10 cellular contexts compared by ENCODE assay signal in the genomic region with DNA sequence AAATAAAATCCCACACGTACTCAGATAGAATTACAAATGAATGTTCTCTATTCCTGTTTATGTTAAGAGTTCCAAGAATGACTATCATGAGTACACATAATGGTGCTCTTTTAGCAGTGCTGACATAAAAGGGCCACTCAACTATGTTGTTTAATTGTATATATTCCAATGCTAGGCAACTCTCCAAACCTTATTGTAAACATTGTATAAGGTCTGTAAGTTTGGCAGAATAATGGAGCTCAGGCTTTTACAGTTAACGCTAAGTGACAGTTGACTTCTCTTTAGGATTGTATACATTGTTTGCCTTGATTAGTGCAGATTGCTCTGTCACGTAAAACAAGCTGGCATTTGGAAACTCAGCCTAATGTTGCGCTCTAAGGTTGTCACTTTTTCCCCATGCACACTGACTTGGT. TPM values are rescaled to one million over a fixed set of nuclear protein-coding genes. Genes with fewer than 3 reads are reported as not detected.
DNase-seq lines count a peak whose midpoint lies in the region; ATAC-seq and TF ChIP-seq lines count a peak whose summit lies in the region.
"Had no signal": no experiment of that assay in that cellular context is flagged by ENCODE, and none has a peak within 500 bp of the region (broad histone marks: within the 10 kb centered on the region; RNA-seq: fewer than 3 reads in every experiment).

No MANE protein-coding gene starts in this region.

- TF ChIP-seq CTCF in PC-3 (conservative IDR thresholded peaks at IDR 0.05; ENCODE audit: low read depth, low read length), result no peak

- no peaks in the 10 kb centered on the region for H3K36me3 Mint-ChIP-seq in activated naive CD4-positive, alpha-beta T cell treated with anti-CD3 and anti-CD28 coated beads, Interleukin-2, amount 50 U/mL, for 72 hours
- H3K36me3 Mint-ChIP-seq in activated naive CD4-positive, alpha-beta T cell treated with anti-CD3 and anti-CD28 coated beads for 36 hours (ENCODE audit: low read depth), result no peaks in the 10 kb centered on the region

- H3K79me2 ChIP-seq in PC-3 (ENCODE audit: low read length), result peaks cover 90% of the 10 kb centered on the region

- no peaks in the 10 kb centered on the region for H3K36me3 ChIP-seq in PC-3 (ENCODE audit: low read depth, low read length)
- no peaks in the 10 kb centered on the region for H3K36me3 ChIP-seq in subcutaneous abdominal adipose tissue (ENCODE audit: control insufficient read depth in 5 of 5, insufficient read depth in 5 of 5, low read length in 5 of 5)

- in situ Hi-C loops in ACHN (cut with HindIII; ENCODE audit: low pct_ligation_motif_present, low pct_unique_long_range_greater_than_20kb, low sequenced_read_pairs), result no loop called here

- H3K27ac Mint-ChIP-seq in activated naive CD4-positive, alpha-beta T cell treated with anti-CD3 and anti-CD28 coated beads, Interleukin-2, amount 50 U/mL, for 72 hours, result peak overlapping the region; percentile 70 to 97
- no peak overlapping the region for H3K27ac Mint-ChIP-seq in activated naive CD4-positive, alpha-beta T cell treated with anti-CD3 and anti-CD28 coated beads for 36 hours

- H2AFZ ChIP-seq in PC-3 (ENCODE audit: low read length), result no peak overlapping the region

- CTCF ChIA-PET in activated naive CD4-positive, alpha-beta T cell treated with anti-CD3 and anti-CD28 coated beads for 36 hours (lab: Charles Lee), result interaction anchor here (0.7 to 1.0 kb wide), 2 partner anchors 17 to 102 kb away, joined by 3 to 4 read pairs; no protein-coding TSS in a partner anchor
- CTCF ChIA-PET in PC-3 (lab: Charles Lee), result interaction anchor here (0.5 kb wide), 1 partner anchor 119 kb away, joined by 5 read pairs; no protein-coding TSS in a partner anchor

- H3K4me3 Mint-ChIP-seq in activated naive CD4-positive, alpha-beta T cell treated with anti-CD3 and anti-CD28 coated beads for 36 hours, result no peak overlapping the region
- H3K4me3 Mint-ChIP-seq: neural crest cell had no signal

- intact Hi-C loops in activated naive CD4-positive, alpha-beta T cell treated with anti-CD3 and anti-CD28 coated beads for 36 hours (cut with micrococcal nuclease), result loop anchor here (1.0 to 2.0 kb wide), 3 partner anchors 8 to 172 kb away; no protein-coding TSS in a partner anchor
- intact Hi-C loops in PC-3 (cut with micrococcal nuclease), result no loop called here

- ATAC-seq in activated naive CD4-positive, alpha-beta T cell treated with anti-CD3 and anti-CD28 coated beads, Interleukin-2, amount 50 U/mL, for 72 hours, result peak; percentile 73 to 89
- ATAC-seq in PC-3 (peak; percentile 79), GM19395 (IDR thresholded peaks at IDR 0.05; ENCODE audit: unreplicated experiment) (no peak)

- H3K9ac ChIP-seq in PC-3 (ENCODE audit: low read length) (no peak overlapping the region), subcutaneous abdominal adipose tissue (ENCODE audit: low read length in 5 of 5) (no peak overlapping the region)

- H3K9me3 ChIP-seq in PC-3 (ENCODE audit: low read length), result no peaks in the 10 kb centered on the region
- H3K9me3 ChIP-seq in subcutaneous abdominal adipose tissue (ENCODE audit: control insufficient read depth in 5 of 5, low read length in 5 of 5), result no peaks in the 10 kb centered on the region

- H3F3A ChIP-seq in PC-3 (ENCODE audit: low read length, unreplicated experiment), result no peaks in the 10 kb centered on the region

- POLR2A ChIA-PET in PC-3 (lab: Charles Lee; ENCODE audit: unreplicated experiment), result no interaction called here

- H3K4me1 ChIP-seq in PC-3 (ENCODE audit: insufficient read depth, low read length) (peaks cover 31% of the 10 kb centered on the region), subcutaneous abdominal adipose tissue (ENCODE audit: control insufficient read depth in 5 of 5, insufficient read depth in 5 of 5, low read length in 5 of 5) (peaks cover 0 to 33% (median 21%) of the 10 kb centered on the region in 5 donors)

- H3K27me3 ChIP-seq in PC-3 (ENCODE audit: low read length) (no peaks in the 10 kb centered on the region), subcutaneous abdominal adipose tissue (ENCODE audit: control insufficient read depth in 5 of 5, insufficient read depth in 4 of 5, low read length in 5 of 5) (no peaks in the 10 kb centered on the region)

- no peaks in the 10 kb centered on the region for H3K27me3 Mint-ChIP-seq in activated naive CD4-positive, alpha-beta T cell treated with anti-CD3 and anti-CD28 coated beads for 36 hours (ENCODE audit: low read depth)

- H3K4me2 ChIP-seq in PC-3 (ENCODE audit: low read length), result no peak overlapping the region

- no peak overlapping the region for H3K4me3 ChIP-seq in PC-3 (ENCODE audit: low read length)
- H3K4me3 ChIP-seq in subcutaneous abdominal adipose tissue (ENCODE audit: low read depth in 1 of 5, low read length in 5 of 5), result no peak overlapping the region

- H3K9me2 ChIP-seq in PC-3 (replicated peaks; ENCODE audit: low read length), result no peaks in the 10 kb centered on the region

- H3K27ac ChIP-seq in PC-3 (ENCODE audit: low read length), result peak overlapping the region; percentile 54
- peak overlapping the region; percentile 21 for H3K27ac ChIP-seq in subcutaneous abdominal adipose tissue (ENCODE audit: low read depth, low read length)

- H3K4me1 Mint-ChIP-seq in activated naive CD4-positive, alpha-beta T cell treated with anti-CD3 and anti-CD28 coated beads for 36 hours (ENCODE audit: low read depth), result peaks cover 69% of the 10 kb centered on the region

- H3K9me3 Mint-ChIP-seq in activated naive CD4-positive, alpha-beta T cell treated with anti-CD3 and anti-CD28 coated beads, Interleukin-2, amount 50 U/mL, for 72 hours, result no peaks in the 10 kb centered on the region
- no peaks in the 10 kb centered on the region for H3K9me3 Mint-ChIP-seq in activated naive CD4-positive, alpha-beta T cell treated with anti-CD3 and anti-CD28 coated beads for 36 hours

- no TSS peak for BruUV-seq in PC-3 (replicated peaks; lab: Mats Ljungman, UMichigan)

- DNase-seq in activated naive CD4-positive, alpha-beta T cell treated with anti-CD3 and anti-CD28 coated beads, Interleukin-2, amount 50 U/mL, for 72 hours (ENCODE audit: low spot score in 2 of 2), result no peak
- DNase-seq in activated naive CD4-positive, alpha-beta T cell treated with anti-CD3 and anti-CD28 coated beads for 36 hours, result no peak
- DNase-seq in PC-3 (peak; percentile 66), fibroblast of peridontal ligament (ENCODE audit: extremely low read depth) (peak; percentile 79), ACHN (no peak), Ammon's horn (ENCODE audit: low spot score) (no peak)
- DNase-seq: activated CD4-positive, alpha-beta T cell treated with anti-CD3 and anti-CD28 coated beads for 48 hours had no signal

- 0 out of 2 replicates have a peak, but pooled peaks cover 4% of the 10 kb centered on the region for H4K20me1 ChIP-seq in PC-3 (ENCODE audit: low read length)

RNA-seq across cellular contexts. Expression of gene RBMS1, which starts 20.8 kb away (rescaled TPM):
- total RNA-seq in activated naive CD4-positive, alpha-beta T cell treated with anti-CD3 and anti-CD28 coated beads, Interleukin-2, amount 50 U/mL, for 72 hours, result 10 to 100 TPM; 33.8 to 52.9 TPM
- total RNA-seq in activated naive CD4-positive, alpha-beta T cell treated with anti-CD3 and anti-CD28 coated beads for 36 hours, result 10 to 100 TPM; 27.8 to 29.1 TPM
- total RNA-seq in PC-3 (2014; rRNA removed), result 36.4 and 38.8 TPM in 2 replicates

Comparison
In these comparisons a context has a peak if more than half of its experiments do, and no peak if none do; other contexts are left out.
1. DNase-seq: peak in PC-3 (single experiment) and fibroblast of peridontal ligament (single experiment); none in activated naive CD4-positive, alpha-beta T cell treated with anti-CD3 and anti-CD28 coated beads, Interleukin-2, amount 50 U/mL, for 72 hours (0 of 2), activated naive CD4-positive, alpha-beta T cell treated with anti-CD3 and anti-CD28 coated beads for 36 hours (single experiment), ACHN (single experiment) and Ammon's horn (single experiment).